In the genomic region with DNA sequence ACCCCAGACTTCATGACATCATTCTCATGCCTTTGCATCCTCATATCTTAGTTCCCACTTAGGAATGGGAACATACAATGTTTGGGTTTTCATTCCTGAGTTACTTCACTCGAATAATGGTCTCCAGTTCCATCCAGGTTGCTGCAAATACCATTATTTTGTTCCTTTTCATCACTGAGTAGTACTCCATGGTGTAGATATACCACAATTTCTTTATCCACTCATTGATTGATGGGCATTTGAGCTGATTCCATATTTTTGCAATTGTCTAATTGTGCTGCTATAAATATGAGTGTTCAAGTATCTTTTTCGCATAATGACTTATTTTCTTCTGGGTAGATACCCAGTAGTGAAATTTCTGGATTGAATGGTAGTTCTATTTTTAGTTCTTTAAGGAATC, we compare ENCODE assay signal across 33 cellular contexts.
"Had no signal": no experiment of that assay in that cellular context is flagged by ENCODE, and none has a peak within 500 bp of the region (broad histone marks: within the 10 kb centered on the region; RNA-seq: fewer than 3 reads in every experiment).

No MANE protein-coding gene starts in this region.

- H3K27ac ChIP-seq: adrenal gland, ascending aorta, body of pancreas, brain microvascular endothelial cell, breast epithelium, cardiac muscle cell had no signal

- DNase-seq: activated effector memory CD4-positive, alpha-beta T cell treated with anti-CD3 and anti-CD28 coated beads, Interleukin-2, amount 50 U/mL, for 16 hours; activated effector memory CD4-positive, alpha-beta T cell treated with Interleukin-2 at 50 U/mL for 16 hours; activated gamma-delta T cell; activated gamma-delta T cell treated with Interleukin-2 at 50 U/mL for 16 hours; activated naive CD4-positive, alpha-beta T cell; activated naive CD4-positive, alpha-beta T cell treated with anti-CD3 and anti-CD28 coated beads for 36 hours; activated naive CD4-positive, alpha-beta T cell treated with anti-CD3 and anti-CD28 coated beads, Interleukin-2, amount 10 ng/mL, durations not matched to agents 7 days and 5 days; activated naive CD4-positive, alpha-beta T cell treated with anti-CD3 and anti-CD28 coated beads, Interleukin-2, amount 50 U/mL, for 16 hours; activated naive CD4-positive, alpha-beta T cell treated with Interleukin-2 at 50 U/mL for 16 hours; activated naive CD8-positive, alpha-beta T cell treated with anti-CD3 and anti-CD28 coated beads for 36 hours; activated naive CD8-positive, alpha-beta T cell treated with anti-CD3 and anti-CD28 coated beads, Interleukin-2, amount 10 ng/mL, durations not matched to agents 7 days and 5 days; activated naive CD8-positive, alpha-beta T cell treated with anti-CD3 and anti-CD28 coated beads, Interleukin-2, amount 50 U/mL, for 24 hours; activated T-cell treated with anti-CD3 and anti-CD28 coated beads, Interleukin-2, amount 50 U/mL, for 24 hours; activated T-cell treated with anti-CD3 and anti-CD28 coated beads, Interleukin-2, amount 50 U/mL, for 4 hours; activated T-cell treated with anti-CD3 and anti-CD28 coated beads, Interleukin-2, amount 50 U/mL, for 48 hours; activated T-cell treated with anti-CD3 and anti-CD28 coated beads, Interleukin-2, amount 50 U/mL, for 72 hours; adrenal gland; amniotic stem cell; amygdala; anterior cingulate cortex; aorta; body of pancreas; brain microvascular endothelial cell; caudate nucleus; central memory CD4-positive, alpha-beta T cell; cerebellar nuclear complex had no signal

- H3K4me1 ChIP-seq: adrenal gland, ascending aorta, body of pancreas, breast epithelium had no signal

- ATAC-seq: activated naive CD4-positive, alpha-beta T cell treated with anti-CD3 and anti-CD28 coated beads, Interleukin-2, amount 50 U/mL, for 72 hours; activated naive CD8-positive, alpha-beta T cell treated with anti-CD3 and anti-CD28 coated beads, Interleukin-2, amount 50 U/mL, for 24 hours; activated T-cell treated with anti-CD3 and anti-CD28 coated beads, Interleukin-2, amount 50 U/mL, for 4 hours; activated T-cell treated with anti-CD3 and anti-CD28 coated beads, Interleukin-2, amount 50 U/mL, for 72 hours; activated T-helper 17 cell treated with anti-CD3 and anti-CD28 coated beads, Interleukin-2, amount 50 U/mL, for 72 hours; body of pancreas had no signal

- H3K27me3 ChIP-seq: adrenal gland, ascending aorta, body of pancreas, brain microvascular endothelial cell, breast epithelium, cardiac muscle cell had no signal

- FAIRE-seq: astrocyte, bronchial epithelial cell had no signal

- H3K9me3 ChIP-seq: adrenal gland, ascending aorta, body of pancreas, breast epithelium had no signal

- H3K4me3 ChIP-seq: adrenal gland, ascending aorta, body of pancreas, breast epithelium, cardiac muscle cell had no signal

- H3K36me3 ChIP-seq: adrenal gland, ascending aorta, brain microvascular endothelial cell, breast epithelium, cardiac muscle cell had no signal
